Comparison of ENCODE assay signal across 8 cellular contexts in genomic region chr7:25565949-25566348, GRCh38.
DNase-seq lines count a peak whose midpoint lies in the region; ATAC-seq, FAIRE-seq and TF ChIP-seq lines count a peak whose summit lies in the region.

No MANE protein-coding gene starts in this region.

- WGBS in mammary epithelial cell (ENCODE audit: low coverage, missing lambda C conversion rate): 0% methylated on average over 7 of the region's 7 CpGs

- H3K4me1 ChIP-seq in mammary epithelial cell (ENCODE audit: insufficient read depth, low read length) (no peaks in the 10 kb centered on the region), keratinocyte (ENCODE audit: control insufficient read depth, extremely low read depth, insufficient read depth, low read length) (no peaks in the 10 kb centered on the region)

- intact Hi-C loops in mammary epithelial cell (cut with micrococcal nuclease): loop anchor here (1.0 kb wide), 3 partner anchors 175 to 307 kb away; no protein-coding TSS in a partner anchor

- no peaks in the 10 kb centered on the region for H3K79me2 ChIP-seq in mammary epithelial cell (ENCODE audit: insufficient read depth, low read length)
- no peaks in the 10 kb centered on the region for H3K79me2 ChIP-seq in keratinocyte (ENCODE audit: control insufficient read depth, insufficient read depth, low read length)

- H3K27me3 ChIP-seq in mammary epithelial cell (ENCODE audit: insufficient read depth, low read length): peaks cover 3% of the 10 kb centered on the region
- no peaks in the 10 kb centered on the region for H3K27me3 ChIP-seq in keratinocyte (ENCODE audit: control insufficient read depth, extremely low read depth, insufficient read depth, low read length)

- DNase-seq in SIG-M5 treated with dmso at 0.1 percent for 504 hours (lab: John Stamatoyannopoulos, UW; ENCODE audit: unreplicated experiment) (peak; percentile 42), SIG-M5 (lab: John Stamatoyannopoulos, UW) (no peak), NCI-H2029 treated with DMSO at 0.1 percent for 48 hours (lab: John Stamatoyannopoulos, UW) (peak; percentile 45), mammary epithelial cell (peak; percentile 38), keratinocyte (ENCODE audit: low read depth, low spot score) (no peak)
- peak; percentile 16 to 38 (median 32) for DNase-seq in stimulated activated CD4-positive, alpha-beta T cell treated with anti-CD3 and anti-CD28 coated beads, Interleukin-1b, Interleukin-23, amount 100 ng/mL, for 24 hours (ENCODE audit: low read depth in 4 of 4, low spot score in 1 of 4)

- H3K4me3 ChIP-seq in mammary epithelial cell (replicated peaks in 1 of 3; ENCODE audit: insufficient read depth in 1 of 3, low read depth in 2 of 3, low read length in 3 of 3): no peak overlapping the region
- H3K4me3 ChIP-seq in keratinocyte (ENCODE audit: control insufficient read depth in 2 of 3, extremely low read depth in 1 of 3, insufficient read depth in 2 of 3, low read depth in 1 of 3, low read length in 3 of 3): no peak overlapping the region

- in situ Hi-C loops in mammary epithelial cell (cut with MboI; ENCODE audit: low sequenced_read_pairs in 2 of 2): no loop called here

- H3K4me2 ChIP-seq in mammary epithelial cell (ENCODE audit: insufficient read depth, low read depth, low read length) (peak overlapping the region; percentile 22), keratinocyte (ENCODE audit: control insufficient read depth, extremely low read depth, insufficient read depth, low read depth, low read length) (peak overlapping the region; percentile 18)

- no peak overlapping the region for H2AFZ ChIP-seq in mammary epithelial cell (ENCODE audit: low read depth, low read length)
- no peak overlapping the region for H2AFZ ChIP-seq in keratinocyte (ENCODE audit: control insufficient read depth, low read length)

- peak; percentile 75 for FAIRE-seq in keratinocyte (lab: Jason Lieb, UNC)

- peak overlapping the region; percentile 98 for H3K27ac ChIP-seq in VCaP
- no peak overlapping the region for H3K27ac ChIP-seq in mammary epithelial cell (ENCODE audit: insufficient read depth, low read depth, low read length)
- no peak overlapping the region for H3K27ac ChIP-seq in keratinocyte (ENCODE audit: control insufficient read depth, insufficient read depth, low read length)

- no peaks in the 10 kb centered on the region for H3K9me1 ChIP-seq in keratinocyte (ENCODE audit: control insufficient read depth, extremely low read depth, insufficient read depth, low read length)

- H3K9me3 ChIP-seq in mammary epithelial cell (replicated peaks; ENCODE audit: insufficient read depth, low read length) (no peaks in the 10 kb centered on the region), keratinocyte (ENCODE audit: control insufficient read depth, low read depth, low read length) (no peaks in the 10 kb centered on the region)

- no peaks in the 10 kb centered on the region for H3K36me3 ChIP-seq in mammary epithelial cell (ENCODE audit: insufficient read depth, low read length)
- H3K36me3 ChIP-seq in keratinocyte (ENCODE audit: control insufficient read depth in 2 of 2, extremely low read depth in 1 of 2, insufficient read depth in 2 of 2, low read length in 2 of 2): no peaks in the 10 kb centered on the region

- BruUV-seq in mammary epithelial cell (replicated peaks; lab: Mats Ljungman, UMichigan): no TSS peak

- no peak for ATAC-seq in GM21515 (IDR thresholded peaks at IDR 0.05; ENCODE audit: unreplicated experiment)

- H4K20me1 ChIP-seq in mammary epithelial cell (ENCODE audit: insufficient read depth, low read length): no peaks in the 10 kb centered on the region
- H4K20me1 ChIP-seq in keratinocyte (ENCODE audit: control insufficient read depth, extremely low read depth, insufficient read depth, low read length): no peaks in the 10 kb centered on the region

- dilution Hi-C loops in mammary epithelial cell (cut with HindIII; ENCODE audit: low sequenced_read_pairs): no loop called here
- dilution Hi-C loops in keratinocyte (cut with MboI; ENCODE audit: extremely low pct_ligation_motif_present, low sequenced_read_pairs): no loop called here

- H3K9ac ChIP-seq in mammary epithelial cell (ENCODE audit: insufficient read depth, low read length): no peak overlapping the region
- H3K9ac ChIP-seq in keratinocyte (ENCODE audit: control insufficient read depth, extremely low read depth, insufficient read depth, low read length): no peak overlapping the region

- CTCF ChIA-PET in mammary epithelial cell (lab: Charles Lee; ENCODE audit: low non-redundant PET): interaction anchor here (0.5 kb wide), 1 partner anchor 204 kb away, joined by 3 read pairs; no protein-coding TSS in a partner anchor

- TF ChIP-seq CTCF in VCaP (conservative IDR thresholded peaks at IDR 0.05) (peak; percentile 97), mammary epithelial cell (conservative IDR thresholded peaks at IDR 0.05 in 1 of 2, IDR thresholded peaks at IDR 0.05 in 1 of 2; ENCODE audit: extremely low read depth in 1 of 2, insufficient read depth in 1 of 2, low read depth in 1 of 2, low read length in 2 of 2) (peak; percentile 100), keratinocyte (optimal IDR thresholded peaks at IDR 0.05 in 1 of 3, IDR thresholded peaks at IDR 0.05 in 1 of 3, conservative IDR thresholded peaks at IDR 0.05 in 1 of 3; ENCODE audit: extremely low read depth in 1 of 3, insufficient read depth in 2 of 3, low read length in 3 of 3) (peak; percentile 81 to 100 (median 96))

Comparison
In these comparisons a context has a peak if more than half of its experiments do, and no peak if none do; other contexts are left out.
1. DNase-seq: peak in SIG-M5 treated with dmso at 0.1 percent for 504 hours (single experiment), NCI-H2029 treated with DMSO at 0.1 percent for 48 hours (single experiment), mammary epithelial cell (single experiment) and stimulated activated CD4-positive, alpha-beta T cell treated with anti-CD3 and anti-CD28 coated beads, Interleukin-1b, Interleukin-23, amount 100 ng/mL, for 24 hours (4 of 4); none in SIG-M5 (single experiment) and keratinocyte (single experiment).
2. Peak in every context shown above with its lines, with median percentiles within 50 percentile points of each other: CTCF ChIP-seq.